Comparison of ENCODE assay signal across 1 cellular context in the genomic region with DNA sequence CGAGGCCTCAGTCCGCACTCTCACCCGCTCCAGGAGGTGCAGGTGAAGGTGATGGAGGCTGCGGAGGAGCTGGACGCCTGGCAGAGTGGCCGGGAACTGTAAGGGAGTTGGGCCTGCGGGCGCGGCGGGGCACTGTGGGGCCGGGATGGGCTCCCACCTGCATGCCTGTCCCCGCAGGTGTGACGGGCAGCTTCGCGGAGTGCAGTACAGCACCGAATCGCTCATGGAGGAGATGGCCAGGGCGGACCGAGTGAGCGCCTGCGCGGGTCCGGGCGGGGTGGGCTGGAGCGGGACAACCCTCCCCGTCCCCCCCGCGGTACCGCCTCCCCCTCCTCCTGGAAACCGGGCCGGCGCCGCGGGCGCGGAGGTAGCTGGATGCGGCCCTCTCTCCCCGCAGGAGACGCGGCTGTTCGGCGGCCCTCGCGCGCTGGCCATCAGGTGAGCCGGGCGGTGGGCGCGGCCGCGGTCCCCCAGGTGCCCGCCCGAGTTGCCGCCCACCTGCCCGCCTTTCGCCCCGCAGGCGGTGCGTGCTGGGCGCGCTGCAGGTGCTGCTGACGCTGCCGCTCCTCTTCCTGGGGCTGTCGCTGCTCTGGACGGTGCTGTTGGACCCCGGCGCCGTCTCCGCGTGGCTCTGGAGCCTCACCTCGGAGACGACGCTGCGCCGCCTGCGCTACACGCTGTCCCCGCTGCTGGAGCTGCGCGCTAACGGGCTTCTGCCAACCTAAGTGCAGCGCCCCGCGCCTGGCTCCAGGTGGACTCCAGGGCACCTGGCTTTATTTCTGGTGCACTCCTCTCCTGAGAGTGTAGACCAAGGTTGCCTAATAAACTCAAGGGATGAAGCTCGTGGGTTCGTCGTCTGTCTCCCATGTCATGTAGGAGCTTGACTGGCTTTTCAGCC.
TF ChIP-seq lines count a peak whose summit lies in the region.

No MANE protein-coding gene starts in this region.

TF ChIP-seq in K562, 482 proteins besides CTCF, POLR2A, EP300 and RAD21:
- TF ChIP-seq, protein P1, sequence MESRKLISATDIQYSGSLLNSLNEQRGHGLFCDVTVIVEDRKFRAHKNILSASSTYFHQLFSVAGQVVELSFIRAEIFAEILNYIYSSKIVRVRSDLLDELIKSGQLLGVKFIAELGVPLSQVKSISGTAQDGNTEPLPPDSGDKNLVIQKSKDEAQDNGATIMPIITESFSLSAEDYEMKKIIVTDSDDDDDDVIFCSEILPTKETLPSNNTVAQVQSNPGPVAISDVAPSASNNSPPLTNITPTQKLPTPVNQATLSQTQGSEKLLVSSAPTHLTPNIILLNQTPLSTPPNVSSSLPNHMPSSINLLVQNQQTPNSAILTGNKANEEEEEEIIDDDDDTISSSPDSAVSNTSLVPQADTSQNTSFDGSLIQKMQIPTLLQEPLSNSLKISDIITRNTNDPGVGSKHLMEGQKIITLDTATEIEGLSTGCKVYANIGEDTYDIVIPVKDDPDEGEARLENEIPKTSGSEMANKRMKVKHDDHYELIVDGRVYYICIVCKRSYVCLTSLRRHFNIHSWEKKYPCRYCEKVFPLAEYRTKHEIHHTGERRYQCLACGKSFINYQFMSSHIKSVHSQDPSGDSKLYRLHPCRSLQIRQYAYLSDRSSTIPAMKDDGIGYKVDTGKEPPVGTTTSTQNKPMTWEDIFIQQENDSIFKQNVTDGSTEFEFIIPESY (CRISPR knock-in tag; IDR thresholded peaks at IDR 0.05): 0 out of 2 replicates have a peak, but pooled peaks have one; percentile 15
- TF ChIP-seq POLR2G (IDR thresholded peaks at IDR 0.05; ENCODE audit: low read depth, low read length) (peak; percentile 57; the same call in 1 of the 2 replicates), GATAD2B (IDR thresholded peaks at IDR 0.05; ENCODE audit: borderline replicate concordance) (peak; percentile 53; the same call in 1 of the 2 replicates), RB1 (IDR thresholded peaks at IDR 0.05; ENCODE audit: low read depth) (0 out of 2 replicates have a peak, but pooled peaks have one; percentile 16)
- TF ChIP-seq, protein P2, sequence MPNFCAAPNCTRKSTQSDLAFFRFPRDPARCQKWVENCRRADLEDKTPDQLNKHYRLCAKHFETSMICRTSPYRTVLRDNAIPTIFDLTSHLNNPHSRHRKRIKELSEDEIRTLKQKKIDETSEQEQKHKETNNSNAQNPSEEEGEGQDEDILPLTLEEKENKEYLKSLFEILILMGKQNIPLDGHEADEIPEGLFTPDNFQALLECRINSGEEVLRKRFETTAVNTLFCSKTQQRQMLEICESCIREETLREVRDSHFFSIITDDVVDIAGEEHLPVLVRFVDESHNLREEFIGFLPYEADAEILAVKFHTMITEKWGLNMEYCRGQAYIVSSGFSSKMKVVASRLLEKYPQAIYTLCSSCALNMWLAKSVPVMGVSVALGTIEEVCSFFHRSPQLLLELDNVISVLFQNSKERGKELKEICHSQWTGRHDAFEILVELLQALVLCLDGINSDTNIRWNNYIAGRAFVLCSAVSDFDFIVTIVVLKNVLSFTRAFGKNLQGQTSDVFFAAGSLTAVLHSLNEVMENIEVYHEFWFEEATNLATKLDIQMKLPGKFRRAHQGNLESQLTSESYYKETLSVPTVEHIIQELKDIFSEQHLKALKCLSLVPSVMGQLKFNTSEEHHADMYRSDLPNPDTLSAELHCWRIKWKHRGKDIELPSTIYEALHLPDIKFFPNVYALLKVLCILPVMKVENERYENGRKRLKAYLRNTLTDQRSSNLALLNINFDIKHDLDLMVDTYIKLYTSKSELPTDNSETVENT (CRISPR knock-in tag; IDR thresholded peaks at IDR 0.05): peak; percentile 66; the same call in 1 of the 2 replicates
